Comparison of ENCODE assay signal across 9 cellular contexts in the genomic region with DNA sequence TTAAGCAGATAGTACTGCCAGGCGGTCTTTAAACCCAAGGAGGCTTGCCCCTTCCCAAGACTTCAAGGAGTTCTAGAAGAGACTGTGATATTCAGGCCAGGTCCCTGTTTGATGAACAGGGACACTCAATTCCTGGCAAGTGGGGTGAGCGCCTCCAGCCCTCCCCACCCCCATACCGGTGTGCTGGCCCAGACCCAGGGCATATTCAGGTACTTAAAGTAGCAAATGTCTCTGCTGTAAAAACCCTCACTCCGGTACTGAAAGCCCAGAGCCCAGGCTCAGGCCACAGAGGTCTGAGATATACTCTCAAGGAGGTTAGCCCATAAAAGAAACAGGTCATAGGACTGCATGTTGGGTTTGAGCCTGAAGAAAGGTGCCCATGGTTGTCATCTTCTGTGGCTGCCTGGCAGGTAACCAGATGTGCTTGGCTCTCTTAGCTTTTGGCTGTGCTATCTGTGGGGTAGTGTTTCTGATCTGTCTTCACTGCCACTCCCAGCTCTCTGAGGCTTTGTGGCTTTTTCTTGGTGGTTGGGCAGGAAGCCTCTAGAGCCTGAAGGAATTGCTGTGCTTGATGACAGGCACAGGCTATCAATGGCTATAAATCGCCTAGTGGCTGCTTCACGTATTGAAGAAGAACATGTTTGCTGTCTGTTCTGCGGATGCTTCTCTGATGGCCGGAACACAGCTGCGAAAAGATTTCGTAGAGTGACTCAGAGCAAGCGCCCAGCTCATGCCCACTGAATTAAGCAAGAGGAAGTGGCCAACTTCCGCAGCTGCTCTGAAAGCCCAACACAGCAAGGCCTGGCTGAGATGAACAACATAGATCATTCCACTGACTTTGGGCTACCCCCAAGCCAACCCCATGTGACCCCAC.
DNase-seq lines count a peak whose midpoint lies in the region; ATAC-seq, FAIRE-seq and TF ChIP-seq lines count a peak whose summit lies in the region.
"Had no signal": no experiment of that assay in that cellular context is flagged by ENCODE, and none has a peak within 500 bp of the region (broad histone marks: within the 10 kb centered on the region; RNA-seq: fewer than 3 reads in every experiment).

No MANE protein-coding gene starts in this region.

- no peaks in the 10 kb centered on the region for H3K79me2 ChIP-seq in HepG2 (ENCODE audit: insufficient read depth, low read length)

- in situ Hi-C loops in HepG2 (cut with HindIII; ENCODE audit: extremely low pct_ligation_motif_present, low pct_unique_long_range_greater_than_20kb): no loop called here

- no peak overlapping the region for H3K4me2 ChIP-seq in HepG2 (ENCODE audit: low read depth, low read length)

- no peaks in the 10 kb centered on the region for H3K36me3 ChIP-seq in liver (ENCODE audit: control insufficient read depth in 4 of 4, insufficient read depth in 3 of 4, low read depth in 1 of 4, low read length in 3 of 4)
- peaks cover 1 to 6% of the 10 kb centered on the region in 2 experiments; a peak in 3 of 5 replicates for H3K36me3 ChIP-seq in HepG2 (replicated peaks in 1 of 2; ENCODE audit: control insufficient read depth in 1 of 2, insufficient read depth in 2 of 2, low read length in 2 of 2)
- no peaks in the 10 kb centered on the region for H3K36me3 ChIP-seq in naive thymus-derived CD4-positive, alpha-beta T cell (ENCODE audit: control insufficient read depth in 2 of 3, insufficient read depth in 3 of 3, low read length in 3 of 3)

- H4K20me1 ChIP-seq in HepG2 (ENCODE audit: insufficient read depth, low read length): no peaks in the 10 kb centered on the region

- FAIRE-seq in HepG2 (lab: Jason Lieb, UNC): no peak
- FAIRE-seq: A204.1 had no signal

- H3K36me3 Mint-ChIP-seq in naive thymus-derived CD4-positive, alpha-beta T cell: peaks cover 0 to 26% (median 6%) of the 10 kb centered on the region in 5 donors

- TF ChIP-seq POLR2A in HepG2 (IDR thresholded peaks at IDR 0.05; ENCODE audit: insufficient read depth in 1 of 2, low read depth in 2 of 2, low read length in 2 of 2): no peak

- BruUV-seq in HepG2 (replicated peaks; lab: Mats Ljungman, UMichigan): no TSS peak

- peaks cover 0 to 4% (median under 1%) of the 10 kb centered on the region in 4 donors for H3K9me3 ChIP-seq in liver (ENCODE audit: control insufficient read depth in 4 of 4, low read length in 3 of 4)
- peaks cover 18% of the 10 kb centered on the region for H3K9me3 ChIP-seq in HepG2 (ENCODE audit: low read length)
- no peaks in the 10 kb centered on the region for H3K9me3 ChIP-seq in naive thymus-derived CD4-positive, alpha-beta T cell (ENCODE audit: control insufficient read depth in 2 of 3, low read length in 3 of 3)

- no peak for TF ChIP-seq EP300 in HepG2 (IDR thresholded peaks at IDR 0.05; ENCODE audit: low read depth in 2 of 2, low read length in 2 of 2)
- TF ChIP-seq EP300 in HepG2 (CRISPR knock-in tag; IDR thresholded peaks at IDR 0.05; ENCODE audit: borderline replicate concordance): no peak

- H3K27me3 ChIP-seq in liver (ENCODE audit: control insufficient read depth in 4 of 4, insufficient read depth in 4 of 4, low read length in 3 of 4) (no peaks in the 10 kb centered on the region), HepG2 (ENCODE audit: control insufficient read depth in 1 of 2, insufficient read depth in 2 of 2, low read length in 2 of 2) (no peaks in the 10 kb centered on the region)
- no peaks in the 10 kb centered on the region for H3K27me3 ChIP-seq in naive thymus-derived CD4-positive, alpha-beta T cell (ENCODE audit: control insufficient read depth in 2 of 2, insufficient read depth in 2 of 2, low read length in 2 of 2)

- ATAC-seq in HepG2 (no peak), HG03565 (IDR thresholded peaks at IDR 0.05; ENCODE audit: unreplicated experiment) (peak; percentile 41)
- ATAC-seq in naive thymus-derived CD4-positive, alpha-beta T cell: peak; percentile 91
- ATAC-seq in stimulated activated naive CD8-positive, alpha-beta T cell treated with anti-CD3 and anti-CD28 coated beads, Interleukin-15, amount 100 ng/mL, for 72 hours: peak; percentile 92

- DNase-seq in HepG2 (ENCODE audit: low spot score) (no peak), dermis microvascular lymphatic vessel endothelial cell (ENCODE audit: low read depth in 2 of 2) (peak; percentile 72 to 90), NCI-H526 treated with DMSO at 0.1 percent for 48 hours (lab: John Stamatoyannopoulos, UW) (no peak)
- peak; percentile 56 for DNase-seq in activated CD4-positive, alpha-beta T cell treated with anti-CD3 and anti-CD28 coated beads for 1 hour
- DNase-seq in naive thymus-derived CD4-positive, alpha-beta T cell: peak; percentile 31 to 78 (median 70)
- peak; percentile 77 to 89 for DNase-seq in stimulated activated naive CD8-positive, alpha-beta T cell treated with anti-CD3 and anti-CD28 coated beads, Interleukin-15, amount 100 ng/mL, for 72 hours

- WGBS in liver: 84% methylated on average over 12 of the region's 12 CpGs
- 97% methylated on average over 12 of the region's 12 CpGs for WGBS in HepG2 (ENCODE audit: low lambda C conversion rate)

- CTCF ChIA-PET in HepG2 (lab: Yijun Ruan, JAX; ENCODE audit: low intra/inter-chr PET ratio, low total read pairs): no interaction called here
- CTCF ChIA-PET in naive thymus-derived CD4-positive, alpha-beta T cell (lab: Charles Lee): interaction anchor here (0.6 to 2.2 kb wide), 10 partner anchors 9 to 1041 kb away, joined by 3 to 12 read pairs (median 3); no protein-coding TSS in a partner anchor

- H3K9ac ChIP-seq in liver (ENCODE audit: low read depth in 1 of 2, low read length in 2 of 2) (no peak overlapping the region), HepG2 (ENCODE audit: insufficient read depth, low read depth, low read length) (no peak overlapping the region)

- H2AFZ ChIP-seq in HepG2 (ENCODE audit: low read length): no peak overlapping the region

- POLR2A ChIA-PET in HepG2 (lab: Yijun Ruan, JAX): no interaction called here
- POLR2A ChIA-PET in naive thymus-derived CD4-positive, alpha-beta T cell (lab: Charles Lee): interaction anchor here (0.6 to 1.7 kb wide), 6 partner anchors 9 to 410 kb away, joined by 3 to 6 read pairs (median 4); partner anchors contain the start of gene DIS3L2

- TF ChIP-seq CTCF in liver (IDR thresholded peaks at IDR 0.05; ENCODE audit: low read depth, low read length, missing input control): peak; percentile 10
- TF ChIP-seq CTCF in HepG2 (CRISPR knock-in tag; IDR thresholded peaks at IDR 0.05): no peak

- peak overlapping the region; percentile 66 to 88 (median 78) for H3K4me3 Mint-ChIP-seq in naive thymus-derived CD4-positive, alpha-beta T cell
- peak overlapping the region; percentile 79 to 82 for H3K4me3 Mint-ChIP-seq in stimulated activated naive CD8-positive, alpha-beta T cell treated with anti-CD3 and anti-CD28 coated beads, Interleukin-15, amount 100 ng/mL, for 72 hours

- H3K4me1 ChIP-seq in liver (ENCODE audit: control insufficient read depth in 4 of 4, insufficient read depth in 4 of 4, low read length in 3 of 4): peaks cover 0 to 2% (median 0%) of the 10 kb centered on the region in 4 donors
- H3K4me1 ChIP-seq in HepG2 (ENCODE audit: insufficient read depth, low read length): no peaks in the 10 kb centered on the region
- peaks cover 64 to 77% of the 10 kb centered on the region in 2 donors for H3K4me1 ChIP-seq in naive thymus-derived CD4-positive, alpha-beta T cell (ENCODE audit: control insufficient read depth in 2 of 2, insufficient read depth in 2 of 2, low read length in 2 of 2)

- H3K27ac ChIP-seq in liver (ENCODE audit: low read depth in 1 of 2, low read length in 2 of 2) (peak overlapping the region; percentile 29 to 59), HepG2 (ENCODE audit: extremely low read length, insufficient read depth, low read length) (no peak overlapping the region)
- H3K27ac ChIP-seq in naive thymus-derived CD4-positive, alpha-beta T cell (ENCODE audit: low read depth, low read length): peak overlapping the region; percentile 62

- TF ChIP-seq RAD21 in liver (IDR thresholded peaks at IDR 0.05) (no peak), HepG2 (CRISPR knock-in tag; IDR thresholded peaks at IDR 0.05) (no peak)

- peak overlapping the region; percentile 90 to 97 (median 92) for H3K27ac Mint-ChIP-seq in naive thymus-derived CD4-positive, alpha-beta T cell
- peak overlapping the region; percentile 92 to 98 for H3K27ac Mint-ChIP-seq in stimulated activated naive CD8-positive, alpha-beta T cell treated with anti-CD3 and anti-CD28 coated beads, Interleukin-15, amount 100 ng/mL, for 72 hours

- no peak overlapping the region for H3K4me3 ChIP-seq in liver (ENCODE audit: low read depth in 1 of 3, low read length in 3 of 3)
- H3K4me3 ChIP-seq in HepG2 (replicated peaks in 1 of 3; ENCODE audit: insufficient read depth in 1 of 3, low read depth in 2 of 3, low read length in 3 of 3): no peak overlapping the region
- H3K4me3 ChIP-seq in naive thymus-derived CD4-positive, alpha-beta T cell (ENCODE audit: low read length): peak overlapping the region; percentile 25

- intact Hi-C loops in HepG2 (cut with micrococcal nuclease; ENCODE audit: unreplicated experiment): no loop called here
- intact Hi-C loops in naive thymus-derived CD4-positive, alpha-beta T cell (cut with micrococcal nuclease): loop anchor here (1.0 to 10.0 kb wide), 6 partner anchors 8 to 608 kb away; partner anchors contain the start of genes COPS7B (in 1 of the 2), DIS3L2 (in 1 of the 2), PDE6D (in 1 of the 2) and PTMA (in 1 of the 2)

- H3K9me3 Mint-ChIP-seq in naive thymus-derived CD4-positive, alpha-beta T cell: peaks cover 0 to 18% (median 6%) of the 10 kb centered on the region in 11 donors
- peaks cover 7 to 22% of the 10 kb centered on the region in 2 donors for H3K9me3 Mint-ChIP-seq in stimulated activated naive CD8-positive, alpha-beta T cell treated with anti-CD3 and anti-CD28 coated beads, Interleukin-15, amount 100 ng/mL, for 72 hours

- no peaks in the 10 kb centered on the region for H3K27me3 Mint-ChIP-seq in naive thymus-derived CD4-positive, alpha-beta T cell
- no peaks in the 10 kb centered on the region for H3K27me3 Mint-ChIP-seq in stimulated activated naive CD8-positive, alpha-beta T cell treated with anti-CD3 and anti-CD28 coated beads, Interleukin-15, amount 100 ng/mL, for 72 hours

- H3K4me1 Mint-ChIP-seq in naive thymus-derived CD4-positive, alpha-beta T cell: peaks cover 62 to 100% (median 94%) of the 10 kb centered on the region in 7 donors
- peaks cover 82% of the 10 kb centered on the region for H3K4me1 Mint-ChIP-seq in stimulated activated naive CD8-positive, alpha-beta T cell treated with anti-CD3 and anti-CD28 coated beads, Interleukin-15, amount 100 ng/mL, for 72 hours

TF ChIP-seq in liver, 16 proteins besides CTCF, POLR2A, EP300 and RAD21 (continues in another document):
- TF ChIP-seq JUND (IDR thresholded peaks at IDR 0.05): peak; percentile 17 to 20

TF ChIP-seq in HepG2, 621 proteins besides CTCF, POLR2A, EP300 and RAD21 (continues in another document):
- TF ChIP-seq ZSCAN31 (CRISPR knock-in tag; IDR thresholded peaks at IDR 0.05; ENCODE audit: low read depth): no peak
- TF ChIP-seq ZFAT (CRISPR knock-in tag; conservative IDR thresholded peaks at IDR 0.05): no peak
- no peak for TF ChIP-seq TCF7L2 (IDR thresholded peaks at IDR 0.05; ENCODE audit: low read depth, low read length)

Comparison
In these comparisons a context has a peak if more than half of its experiments do, and no peak if none do; other contexts are left out.
1. DNase-seq: peak in activated CD4-positive, alpha-beta T cell treated with anti-CD3 and anti-CD28 coated beads for 1 hour (single experiment), dermis microvascular lymphatic vessel endothelial cell (2 of 2), naive thymus-derived CD4-positive, alpha-beta T cell (9 of 9) and stimulated activated naive CD8-positive, alpha-beta T cell treated with anti-CD3 and anti-CD28 coated beads, Interleukin-15, amount 100 ng/mL, for 72 hours (2 of 2); none in HepG2 (single experiment) and NCI-H526 treated with DMSO at 0.1 percent for 48 hours (single experiment).